11 cellular contexts compared by ENCODE assay signal in the genomic region with DNA sequence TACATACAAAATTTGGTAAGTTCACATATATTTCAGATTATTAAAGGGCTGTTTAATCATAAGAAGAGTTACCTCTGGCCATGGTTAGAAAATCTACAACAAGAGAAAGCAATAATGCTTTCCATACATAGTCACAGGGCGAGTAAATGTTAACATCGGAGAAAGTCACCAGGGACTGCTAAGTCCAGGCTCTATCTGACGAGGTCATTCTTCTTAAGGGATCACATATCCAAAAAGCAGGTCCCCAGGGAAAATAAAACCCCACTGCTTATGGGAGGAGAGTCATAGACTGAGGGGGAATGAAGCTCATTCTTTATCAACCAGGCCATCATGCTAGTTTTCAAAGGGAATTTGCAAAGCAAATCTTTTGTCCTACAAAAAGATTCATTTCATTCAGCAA. TPM values are rescaled to one million over a fixed set of nuclear protein-coding genes. Genes with fewer than 3 reads are reported as not detected.
DNase-seq lines count a peak whose midpoint lies in the region; ATAC-seq, FAIRE-seq and TF ChIP-seq lines count a peak whose summit lies in the region.
"Had no signal": no experiment of that assay in that cellular context is flagged by ENCODE, and none has a peak within 500 bp of the region (broad histone marks: within the 10 kb centered on the region; RNA-seq: fewer than 3 reads in every experiment).

No MANE protein-coding gene starts in this region.

- H4K20me1 ChIP-seq in BLaER1 (peaks cover 41% of the 10 kb centered on the region; the same call in 1 of the 2 replicates), H9 (ENCODE audit: control insufficient read depth, insufficient read depth, insufficient read length) (no peaks in the 10 kb centered on the region)

- TF ChIP-seq CTCF in H9 (conservative IDR thresholded peaks at IDR 0.05) = no peak
- no peak for TF ChIP-seq CTCF in activated B cell treated with CpG ODN at 0.5 μM for 24 hours (IDR thresholded peaks at IDR 0.05)
- no peak for TF ChIP-seq CTCF in D721Med (IDR thresholded peaks at IDR 0.05; ENCODE audit: insufficient read depth, missing control alignments)

- H2BK120ac ChIP-seq in H9 (ENCODE audit: low read depth, low read length, poor library complexity, severe bottlenecking) = no peak overlapping the region
- H2BK120ac ChIP-seq in mesendoderm (ENCODE audit: low read depth, low read length) = no peak overlapping the region

- no peak overlapping the region for H3K4me3 Mint-ChIP-seq in H9
- no peak overlapping the region for H3K4me3 Mint-ChIP-seq in activated B cell treated with CpG ODN at 0.5 μM for 24 hours

- no peak overlapping the region for H2AFZ ChIP-seq in H9 (ENCODE audit: low read length)

- no peak overlapping the region for H2BK12ac ChIP-seq in H9 (ENCODE audit: insufficient read length, low read depth, low read length)

- no peak overlapping the region for H2BK5ac ChIP-seq in H9 (ENCODE audit: insufficient read length, low read length)
- H2BK5ac ChIP-seq in mesendoderm (ENCODE audit: low read length) = no peak overlapping the region

- peak overlapping the region; percentile 3 to 91 (median 75); a peak in 4 of 7 replicates for H3K27ac Mint-ChIP-seq in H9
- H3K27ac Mint-ChIP-seq in activated B cell treated with CpG ODN at 0.5 μM for 24 hours = peak overlapping the region; percentile 46

- H3K27me3 ChIP-seq in BLaER1 (no peaks in the 10 kb centered on the region), H9 (ENCODE audit: insufficient read depth, low read length) (no peaks in the 10 kb centered on the region), mesendoderm (ENCODE audit: insufficient read depth, low read length, poor library complexity) (no peaks in the 10 kb centered on the region)

- no peak overlapping the region for H2AK5ac ChIP-seq in H9 (ENCODE audit: insufficient read length, low read length)
- H2AK5ac ChIP-seq in mesendoderm (ENCODE audit: low read length) = no peak overlapping the region

- no peak overlapping the region for H2BK15ac ChIP-seq in H9 (ENCODE audit: low read depth, low read length)
- H2BK15ac ChIP-seq in mesendoderm (replicated peaks; ENCODE audit: low read depth) = no peak overlapping the region

- no peak overlapping the region for H3K27ac ChIP-seq in BLaER1
- H3K27ac ChIP-seq in H9 (ENCODE audit: insufficient read length, low read depth, low read length) = no peak overlapping the region
- no peak overlapping the region for H3K27ac ChIP-seq in mesendoderm (ENCODE audit: low read depth, low read length)

- no peak overlapping the region for H4K5ac ChIP-seq in H9 (ENCODE audit: insufficient read length, low read depth, low read length)
- no peak overlapping the region for H4K5ac ChIP-seq in mesendoderm (ENCODE audit: low read length)

- H3K56ac ChIP-seq in H9 (ENCODE audit: insufficient read length, low read depth, low read length) (no peak overlapping the region), mesendoderm (ENCODE audit: low read length) (peak overlapping the region; percentile 49)

- H4K8ac ChIP-seq in H9 (replicated peaks; ENCODE audit: insufficient read length, low read depth, low read length) = no peak overlapping the region
- H4K8ac ChIP-seq in mesendoderm (ENCODE audit: low read depth, low read length) = no peak overlapping the region

- H3K4me1 ChIP-seq in BLaER1 (peaks cover 57% of the 10 kb centered on the region), H9 (ENCODE audit: insufficient read depth, low read length) (peaks cover 5% of the 10 kb centered on the region), mesendoderm (ENCODE audit: control insufficient read depth, low read depth, low read length) (peaks cover 2% of the 10 kb centered on the region)

- H3K4me1 Mint-ChIP-seq in H9 = peaks cover 26 to 37% of the 10 kb centered on the region in 2 experiments
- peaks cover 57% of the 10 kb centered on the region for H3K4me1 Mint-ChIP-seq in activated B cell treated with CpG ODN at 0.5 μM for 24 hours

- intact Hi-C loops in activated B cell treated with CpG ODN at 0.5 μM for 24 hours (cut with micrococcal nuclease) = no loop called here

- H3K14ac ChIP-seq in H9 (ENCODE audit: insufficient read depth, low read length) = no peak overlapping the region

- H3K4me2 ChIP-seq in BLaER1 = peak overlapping the region; percentile 88
- no peak overlapping the region for H3K4me2 ChIP-seq in H9 (ENCODE audit: insufficient read depth, insufficient read length, low read length)
- H3K4me2 ChIP-seq in mesendoderm (ENCODE audit: low read length) = no peak overlapping the region

- H2BK20ac ChIP-seq in H9 (ENCODE audit: low read depth, low read length, poor library complexity, severe bottlenecking) = no peak overlapping the region

- H3K4ac ChIP-seq in H9 (ENCODE audit: low read depth, low read length) (no peak overlapping the region), mesendoderm (ENCODE audit: low read depth, low read length) (no peak overlapping the region)

- WGBS in H9 (ENCODE audit: extremely low coverage, insufficient read length, low lambda C conversion rate) = no CpG with 5 or more reads among the region's 3 CpGs
- WGBS in mesendoderm (ENCODE audit: extremely low coverage, insufficient coverage, low lambda C conversion rate) = no CpG with 5 or more reads among the region's 3 CpGs

- no peaks in the 10 kb centered on the region for H3K36me3 Mint-ChIP-seq in H9 (ENCODE audit: insufficient read depth in 1 of 3, low read depth in 3 of 3)
- peaks cover 8% of the 10 kb centered on the region for H3K36me3 Mint-ChIP-seq in activated B cell treated with CpG ODN at 0.5 μM for 24 hours (ENCODE audit: low read depth)

- no peaks in the 10 kb centered on the region for H3K79me1 ChIP-seq in H9 (ENCODE audit: insufficient read depth, low read depth, low read length, poor library complexity, severe bottlenecking)
- peaks cover 7% of the 10 kb centered on the region for H3K79me1 ChIP-seq in mesendoderm (ENCODE audit: low read length)

- H3K18ac ChIP-seq in H9 (ENCODE audit: insufficient read length, low read depth, low read length) = no peak overlapping the region
- H3K18ac ChIP-seq in mesendoderm (ENCODE audit: low read length) = no peak overlapping the region

- H3K4me3 ChIP-seq in BLaER1 (no peak overlapping the region), mesendoderm (ENCODE audit: low read length) (no peak overlapping the region)

- H3K9me3 Mint-ChIP-seq in H9 (no peaks in the 10 kb centered on the region; a peak in 1 of 5 replicates), activated B cell treated with CpG ODN at 0.5 μM for 24 hours (no peaks in the 10 kb centered on the region)

- H4K91ac ChIP-seq in H9 (ENCODE audit: insufficient read length, low read depth, low read length) = no peak overlapping the region

- no peak for FAIRE-seq in D721Med (lab: Jason Lieb, UNC)

- POLR2A ChIA-PET in activated B cell treated with CpG ODN at 0.5 μM for 24 hours (lab: Charles Lee) = interaction anchor here (1.2 kb wide), 1 partner anchor 15 kb away, joined by 3 read pairs; no protein-coding TSS in a partner anchor

- H3K36me3 ChIP-seq in BLaER1 (no peaks in the 10 kb centered on the region), mesendoderm (ENCODE audit: control insufficient read depth, insufficient read depth, low read length) (no peaks in the 10 kb centered on the region)

- CTCF ChIA-PET in activated B cell treated with CpG ODN at 0.5 μM for 24 hours (lab: Charles Lee) = no interaction called here

- ATAC-seq in activated B cell treated with CpG ODN at 0.5 μM for 24 hours (ENCODE audit: low read depth) = no peak

- DNase-seq in H9 (no peak), activated B cell treated with CpG ODN at 0.5 μM for 24 hours (no peak), mesendoderm (no peak), NCI-H2227 (lab: John Stamatoyannopoulos, UW; ENCODE audit: unreplicated experiment) (no peak), HT-29 (ENCODE audit: low spot score) (no peak), DMS114 treated with DMSO at 0.1 percent for 48 hours (lab: John Stamatoyannopoulos, UW; ENCODE audit: unreplicated experiment) (no peak), D721Med (ENCODE audit: insufficient read length, low spot score) (no peak)
- DNase-seq: effector CD4-positive, alpha-beta T cell; NCI-H2171 treated with DMSO at 0.1 percent for 48 hours had no signal

- no peak overlapping the region for H3K23ac ChIP-seq in H9 (ENCODE audit: insufficient read length, low read depth, low read length)
- no peak overlapping the region for H3K23ac ChIP-seq in mesendoderm (ENCODE audit: low read length)

- no peak overlapping the region for H3K9ac ChIP-seq in BLaER1
- H3K9ac ChIP-seq in H9 (ENCODE audit: extremely low read depth, insufficient read length, low read length) = no peak overlapping the region
- no peak overlapping the region for H3K9ac ChIP-seq in mesendoderm (ENCODE audit: low read length)

- no peak overlapping the region for H3T11ph ChIP-seq in H9 (ENCODE audit: low read length)

- H3K79me2 ChIP-seq in H9 (ENCODE audit: insufficient read depth, low read length) (peaks cover 11% of the 10 kb centered on the region; the same call in 1 of the 2 replicates), mesendoderm (ENCODE audit: control insufficient read depth, insufficient read depth, low read length) (peaks cover 12% of the 10 kb centered on the region)

- no peaks in the 10 kb centered on the region for H3K27me3 Mint-ChIP-seq in H9 (ENCODE audit: low read depth)
- H3K27me3 Mint-ChIP-seq in activated B cell treated with CpG ODN at 0.5 μM for 24 hours = no peaks in the 10 kb centered on the region

- H3K9me3 ChIP-seq in BLaER1 (no peaks in the 10 kb centered on the region), H9 (ENCODE audit: control insufficient read depth, low read depth, low read length) (no peaks in the 10 kb centered on the region)

- H3K23me2 ChIP-seq in H9 (ENCODE audit: insufficient read length, low read depth, low read length, poor library complexity, severe bottlenecking) = peaks cover 3% of the 10 kb centered on the region

RNA-seq across cellular contexts. Expression of a gene that starts 3.1 kb away (rescaled TPM):
- total RNA-seq in H9 (2021) (30.9 and 31.6 TPM in 2 replicates), activated B cell treated with CpG ODN at 0.5 μM for 24 hours (54.6 and 58.8 TPM in 2 replicates)
- 25.9 TPM for polyA plus RNA-seq in mesendoderm (2013, experiment 1 of 2)
- polyA plus RNA-seq in mesendoderm (2013, experiment 2 of 2) = 26.2 TPM
- total RNA-seq in HT-29 (2014; rRNA removed; shearing (Covaris generic)) = 30.6 and 51.8 TPM in 2 replicates

RNA-seq across cellular contexts. Expression of a gene that starts 33.6 kb away (rescaled TPM):
- 12.4 and 14.1 TPM in 2 replicates for total RNA-seq in H9 (2021)
- total RNA-seq in activated B cell treated with CpG ODN at 0.5 μM for 24 hours = 5.1 and 5.2 TPM in 2 replicates
- polyA plus RNA-seq in mesendoderm (2013, experiment 1 of 2) = 21.3 TPM
- polyA plus RNA-seq in mesendoderm (2013, experiment 2 of 2) = 19.9 TPM
- total RNA-seq in HT-29 (2014; rRNA removed; shearing (Covaris generic)) = 11.1 and 15.5 TPM in 2 replicates

RNA-seq across cellular contexts. Expression of a gene that starts 53.8 kb away (rescaled TPM):
- total RNA-seq in H9 (2021) (not detected in 2 replicates), activated B cell treated with CpG ODN at 0.5 μM for 24 hours (not detected in 2 replicates)
- polyA plus RNA-seq in mesendoderm (2013, experiment 1 of 2) = not detected
- polyA plus RNA-seq in mesendoderm (2013, experiment 2 of 2) = not detected
- total RNA-seq in HT-29 (2014; rRNA removed; shearing (Covaris generic)) = not detected in 2 replicates
- total RNA-seq: lung microvascular endothelial cell had no signal
